In the genomic region with DNA sequence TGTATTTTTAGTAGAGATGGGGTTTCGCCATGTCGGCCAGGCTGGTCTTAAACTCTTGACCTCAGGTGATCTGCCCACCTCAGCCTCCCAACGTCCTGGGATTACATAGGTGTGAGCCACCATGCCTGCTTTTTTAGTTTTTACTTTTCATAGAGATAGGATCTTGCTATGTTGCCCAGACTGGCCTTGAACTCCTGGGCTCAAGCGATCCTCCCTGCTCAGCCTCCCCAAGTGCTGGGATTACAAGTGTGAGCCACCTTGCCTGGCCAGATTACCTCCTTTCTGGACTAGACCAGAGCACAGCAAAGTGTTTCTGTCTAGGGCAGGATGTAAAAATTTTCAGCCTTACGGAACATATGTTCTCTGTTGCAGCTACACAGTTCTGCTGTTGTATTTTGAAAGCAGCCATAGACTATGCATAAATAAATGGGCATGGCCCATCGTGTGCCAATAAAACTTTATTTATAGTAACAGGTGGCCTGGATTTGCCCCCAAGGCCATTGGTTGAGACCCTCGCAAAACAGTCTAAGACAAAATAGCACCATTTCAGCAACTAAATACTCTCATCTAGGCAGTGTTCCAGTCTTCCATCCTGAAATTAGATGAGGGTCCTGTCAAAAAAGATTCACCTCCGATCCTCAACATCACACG, we compare ENCODE assay signal across 20 cellular contexts.
"Had no signal": no experiment of that assay in that cellular context is flagged by ENCODE, and none has a peak within 500 bp of the region (broad histone marks: within the 10 kb centered on the region; RNA-seq: fewer than 3 reads in every experiment).

No MANE protein-coding gene starts in this region.

- H3K9me3 Mint-ChIP-seq: natural killer cell; neural crest cell; stimulated activated naive CD8-positive, alpha-beta T cell treated with anti-CD3 and anti-CD28 coated beads, Interleukin-15, Interleukin-2, amounts not matched to agents 100 ng/mL and 50 ng/mL, for 24 hours had no signal

- H3K27ac Mint-ChIP-seq: natural killer cell; stimulated activated naive CD8-positive, alpha-beta T cell treated with anti-CD3 and anti-CD28 coated beads, Interleukin-15, Interleukin-2, amounts not matched to agents 100 ng/mL and 50 ng/mL, for 24 hours had no signal

- H3K27me3 ChIP-seq: heart right ventricle, testis, tibial nerve, upper lobe of right lung, vagina had no signal

- H3K27me3 Mint-ChIP-seq: stimulated activated naive CD8-positive, alpha-beta T cell treated with anti-CD3 and anti-CD28 coated beads, Interleukin-15, Interleukin-2, amounts not matched to agents 100 ng/mL and 50 ng/mL, for 24 hours had no signal

- H3K4me1 ChIP-seq: testis, tibial nerve, upper lobe of right lung, vagina had no signal

- ATAC-seq: esophagus mucosa, heart right ventricle, mucosa of descending colon, natural killer cell, upper lobe of right lung had no signal

- H3K9me3 ChIP-seq: mucosa of descending colon, testis, upper lobe of right lung, vagina had no signal

- H3K27ac ChIP-seq: coronary artery, testis, tibial nerve, upper lobe of right lung, vagina had no signal

- H3K4me3 Mint-ChIP-seq: natural killer cell; neural crest cell; stimulated activated naive CD8-positive, alpha-beta T cell treated with anti-CD3 and anti-CD28 coated beads, Interleukin-15, Interleukin-2, amounts not matched to agents 100 ng/mL and 50 ng/mL, for 24 hours had no signal

- H3K4me3 ChIP-seq: coronary artery, heart right ventricle, mucosa of descending colon, smooth muscle cell, testis, tibial nerve, upper lobe of right lung, vagina had no signal

- H3K36me3 ChIP-seq: heart right ventricle, tibial nerve, upper lobe of right lung, vagina had no signal

- FAIRE-seq: frontal cortex, islet of Langerhans had no signal

- H3K4me1 Mint-ChIP-seq: natural killer cell had no signal

- H3K36me3 Mint-ChIP-seq: natural killer cell had no signal

- DNase-seq: effector CD8-positive, alpha-beta T cell; heart right ventricle; hypothalamus; kidney glomerular epithelial cell; mammary epithelial cell; mucosa of descending colon; natural killer cell; posterior cingulate gyrus; stimulated activated CD4-positive, alpha-beta T cell treated with anti-CD3 and anti-CD28 coated beads, Interleukin-2, amount 100 ng/mL, for 48 hours; testis; upper lobe of right lung had no signal

- H3K4me2 ChIP-seq: smooth muscle cell had no signal
